In genomic region chr5:90866333-90866732, GRCh38 we compare ENCODE assay signal across 8 cellular contexts.
A peak's percentile ranks its signal among the peaks of the same experiment; 100 is the strongest.
DNase-seq lines count a peak whose midpoint lies in the region; ATAC-seq and TF ChIP-seq lines count a peak whose summit lies in the region.

No MANE protein-coding gene starts in this region.

- H3K27me3 ChIP-seq in CD4-positive, alpha-beta memory T cell (ENCODE audit: insufficient read depth, low read length) = no peaks in the 10 kb centered on the region
- H3K27me3 ChIP-seq in adrenal gland = no peaks in the 10 kb centered on the region
- H3K27me3 ChIP-seq in thoracic aorta (replicated peaks; ENCODE audit: insufficient read depth) = no peaks in the 10 kb centered on the region

- no peaks in the 10 kb centered on the region for H3K36me3 Mint-ChIP-seq in CD4-positive, alpha-beta memory T cell
- H3K36me3 Mint-ChIP-seq in immature natural killer cell = no peaks in the 10 kb centered on the region

- no peaks in the 10 kb centered on the region for H3K9me3 ChIP-seq in CD4-positive, alpha-beta memory T cell (ENCODE audit: control insufficient read depth in 1 of 2, low read length in 2 of 2)
- no peaks in the 10 kb centered on the region for H3K9me3 ChIP-seq in adrenal gland (replicated peaks in 1 of 3)
- no peaks in the 10 kb centered on the region for H3K9me3 ChIP-seq in thoracic aorta

- H3K27ac Mint-ChIP-seq in CD4-positive, alpha-beta memory T cell = no peak overlapping the region
- H3K27ac Mint-ChIP-seq in immature natural killer cell = no peak overlapping the region

- no peak overlapping the region for H3K27ac ChIP-seq in CD4-positive, alpha-beta memory T cell (ENCODE audit: low read depth, low read length)
- H3K27ac ChIP-seq in adrenal gland = peak overlapping the region in 4 of 5 donors; percentile 27 to 73 (median 52)
- H3K27ac ChIP-seq in thoracic aorta = no peak overlapping the region

- peak in 4 of 5 donors; percentile 19 to 30 (median 21) for DNase-seq in CD4-positive, alpha-beta memory T cell
- DNase-seq in NCI-H2107 (lab: John Stamatoyannopoulos, UW) (peak; percentile 0), adrenal gland (no peak), immature natural killer cell (peak; percentile 20 to 37 (median 36)), thoracic aorta (ENCODE audit: low spot score) (no peak), cerebellar nuclear complex (lab: John Stamatoyannopoulos, UW) (no peak)

- POLR2A ChIA-PET in CD4-positive, alpha-beta memory T cell (lab: Charles Lee; ENCODE audit: partially characterized antibody) = no interaction called here

- no peak overlapping the region for H3K4me3 Mint-ChIP-seq in CD4-positive, alpha-beta memory T cell
- no peak overlapping the region for H3K4me3 Mint-ChIP-seq in immature natural killer cell

- CTCF ChIA-PET in CD4-positive, alpha-beta memory T cell (lab: Charles Lee; ENCODE audit: partially characterized antibody) = interaction anchor here (0.6 to 9.6 kb wide), 10 partner anchors 9 to 553 kb away, joined by 3 to 184 read pairs (median 6); no protein-coding TSS in a partner anchor

- no peak overlapping the region for H3K4me3 ChIP-seq in CD4-positive, alpha-beta memory T cell (ENCODE audit: low read length in 2 of 2)
- H3K4me3 ChIP-seq in adrenal gland (peak overlapping the region in 1 of 4 donors; percentile 13), thoracic aorta (peak overlapping the region; percentile 47)

- TF ChIP-seq CTCF in adrenal gland (IDR thresholded peaks at IDR 0.05) (peak; percentile 10 to 82 (median 58)), thoracic aorta (IDR thresholded peaks at IDR 0.05) (peak; percentile 49)

- ATAC-seq in GM21390 (IDR thresholded peaks at IDR 0.05; ENCODE audit: unreplicated experiment) = peak; percentile 75
- no peak for ATAC-seq in thoracic aorta (ENCODE audit: insufficient number of reproducible peaks, low FRiP score, low read depth)
- no peak for ATAC-seq in GM21737 (IDR thresholded peaks at IDR 0.05; ENCODE audit: unreplicated experiment)

- no peaks in the 10 kb centered on the region for H3K4me1 Mint-ChIP-seq in CD4-positive, alpha-beta memory T cell
- H3K4me1 Mint-ChIP-seq in immature natural killer cell = peaks cover 0 to 6% of the 10 kb centered on the region in 2 donors

- TF ChIP-seq POLR2A in adrenal gland (IDR thresholded peaks at IDR 0.05) = no peak

- H3K27me3 Mint-ChIP-seq in CD4-positive, alpha-beta memory T cell = peaks cover 10 to 13% of the 10 kb centered on the region in 2 donors
- peaks cover 0 to 6% (median 3%) of the 10 kb centered on the region in 3 donors for H3K27me3 Mint-ChIP-seq in immature natural killer cell (ENCODE audit: low read depth in 3 of 3)

- no peaks in the 10 kb centered on the region for H3K4me1 ChIP-seq in CD4-positive, alpha-beta memory T cell (ENCODE audit: insufficient read depth, low read length)
- H3K4me1 ChIP-seq in adrenal gland (replicated peaks in 1 of 2) (peaks cover 0 to 24% of the 10 kb centered on the region in 2 donors), thoracic aorta (ENCODE audit: control insufficient read depth in 1 of 2, low read depth in 2 of 2) (peaks cover 5 to 6% of the 10 kb centered on the region in 2 donors)

- H3K9me3 Mint-ChIP-seq in CD4-positive, alpha-beta memory T cell = no peaks in the 10 kb centered on the region
- no peaks in the 10 kb centered on the region for H3K9me3 Mint-ChIP-seq in immature natural killer cell

- H3K36me3 ChIP-seq in CD4-positive, alpha-beta memory T cell (ENCODE audit: insufficient read depth, low read length) = no peaks in the 10 kb centered on the region
- H3K36me3 ChIP-seq in adrenal gland (replicated peaks in 1 of 2) (no peaks in the 10 kb centered on the region), thoracic aorta (no peaks in the 10 kb centered on the region)

- WGBS in adrenal gland, 4 donors = 0 to 1% (median 0%) methylated on average over 2 of the region's 2 CpGs

- intact Hi-C loops in CD4-positive, alpha-beta memory T cell (cut with micrococcal nuclease) = loop anchor here (5.0 to 10.0 kb wide), 3 partner anchors 236 to 518 kb away; partner anchors contain the start of gene ARRDC3
- intact Hi-C loops in adrenal gland (cut with DNase I) = no loop called here

Comparison
In these comparisons a context has a peak if more than half of its experiments do, and no peak if none do; other contexts are left out.
1. DNase-seq: peak in CD4-positive, alpha-beta memory T cell (4 of 5), NCI-H2107 (single experiment) and immature natural killer cell (3 of 3); none in adrenal gland (0 of 7), thoracic aorta (single experiment) and cerebellar nuclear complex (0 of 2).
2. H3K27ac ChIP-seq: peak in adrenal gland (4 of 5); none in CD4-positive, alpha-beta memory T cell (single experiment) and thoracic aorta (0 of 2).